In the genomic region with DNA sequence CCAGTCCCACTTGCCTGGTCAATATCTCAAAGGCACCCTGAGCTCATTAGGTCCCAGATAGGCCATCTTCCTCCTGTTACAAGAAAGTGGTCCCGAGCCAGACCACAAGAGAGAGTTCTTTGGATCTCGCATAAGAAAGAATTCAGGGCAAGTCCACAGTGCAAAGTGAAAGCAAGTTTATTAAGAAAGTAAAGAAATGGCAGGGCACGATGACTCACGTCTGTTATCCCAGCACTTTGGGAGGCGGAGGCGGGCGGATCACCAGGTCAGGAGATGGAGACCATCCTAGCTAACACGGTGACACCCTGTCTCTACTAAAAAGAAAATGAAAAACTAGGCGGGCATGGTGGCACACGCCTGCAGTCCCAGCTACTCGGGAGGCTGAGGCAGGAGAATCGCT, we compare ENCODE assay signal across 23 cellular contexts. TPM values are rescaled to one million over a fixed set of nuclear protein-coding genes. Genes with fewer than 3 reads are reported as not detected.
DNase-seq lines count a peak whose midpoint lies in the region; TF ChIP-seq lines count a peak whose summit lies in the region.
"Had no signal": no experiment of that assay in that cellular context is flagged by ENCODE, and none has a peak within 500 bp of the region (broad histone marks: within the 10 kb centered on the region; RNA-seq: fewer than 3 reads in every experiment).

No MANE protein-coding gene starts in this region.

- H3K4me1 Mint-ChIP-seq in MCF 10A (ENCODE audit: insufficient read depth, unreplicated experiment) (peaks cover 20% of the 10 kb centered on the region), mesothelial cell of epicardium (peaks cover 35% of the 10 kb centered on the region)
- H3K4me1 Mint-ChIP-seq: activated T-helper 17 cell treated with anti-CD3 and anti-CD28 coated beads, Interleukin-2, amount 50 U/mL, for 72 hours had no signal

- POLR2A ChIA-PET in MCF 10A (lab: Yijun Ruan, JAX) = interaction anchor here (0.9 kb wide), 1 partner anchor 45 kb away, joined by 3 read pairs; no protein-coding TSS in a partner anchor
- POLR2A ChIA-PET in HEK293T (lab: Yijun Ruan, JAX) = interaction anchor here (1.7 kb wide), 1 partner anchor 9 kb away, joined by 6 read pairs; no protein-coding TSS in a partner anchor

- TF ChIP-seq POLR2A in breast epithelium (IDR thresholded peaks at IDR 0.05) = no peak

- H3K4me3 Mint-ChIP-seq in MCF 10A (ENCODE audit: unreplicated experiment) (peak overlapping the region; percentile 39), mesothelial cell of epicardium (no peak overlapping the region)
- H3K4me3 Mint-ChIP-seq: activated CD8-positive, alpha-beta memory T cell treated with anti-CD3 and anti-CD28 coated beads, Interleukin-2, amount 10 ng/mL, durations not matched to agents 7 days and 5 days; activated naive CD8-positive, alpha-beta T cell treated with anti-CD3 and anti-CD28 coated beads, Interleukin-2, amount 10 ng/mL, durations not matched to agents 7 days and 5 days; activated T-helper 17 cell treated with anti-CD3 and anti-CD28 coated beads, Interleukin-2, amount 50 U/mL, for 72 hours; stimulated activated naive B cell treated with anti-CD40 and anti-IgM and Interleukin-4, amounts not matched to agents 10 μg/mL and 1 μg/mL and 100 μg/mL, for 72 hours had no signal

- H3K27me3 ChIP-seq in breast epithelium = no peaks in the 10 kb centered on the region
- H3K27me3 ChIP-seq in brain microvascular endothelial cell (replicated peaks) = no peaks in the 10 kb centered on the region
- H3K27me3 ChIP-seq: cardiac muscle cell, dorsolateral prefrontal cortex, gastrocnemius medialis, right atrium auricular region, tibial nerve had no signal

- H3K27ac Mint-ChIP-seq in MCF 10A (ENCODE audit: low read depth, unreplicated experiment) (peak overlapping the region; percentile 57), mesothelial cell of epicardium (peak overlapping the region; percentile 61)
- H3K27ac Mint-ChIP-seq: activated CD8-positive, alpha-beta memory T cell treated with anti-CD3 and anti-CD28 coated beads, Interleukin-2, amount 10 ng/mL, durations not matched to agents 7 days and 5 days; activated naive CD8-positive, alpha-beta T cell treated with anti-CD3 and anti-CD28 coated beads, Interleukin-2, amount 10 ng/mL, durations not matched to agents 7 days and 5 days; activated T-helper 17 cell treated with anti-CD3 and anti-CD28 coated beads, Interleukin-2, amount 50 U/mL, for 72 hours had no signal

- H3K36me3 Mint-ChIP-seq in MCF 10A (ENCODE audit: insufficient read depth, unreplicated experiment) = no peaks in the 10 kb centered on the region
- no peaks in the 10 kb centered on the region for H3K36me3 Mint-ChIP-seq in mesothelial cell of epicardium
- H3K36me3 Mint-ChIP-seq: activated CD8-positive, alpha-beta memory T cell treated with anti-CD3 and anti-CD28 coated beads, Interleukin-2, amount 10 ng/mL, durations not matched to agents 7 days and 5 days; activated naive CD8-positive, alpha-beta T cell treated with anti-CD3 and anti-CD28 coated beads, Interleukin-2, amount 10 ng/mL, durations not matched to agents 7 days and 5 days; stimulated activated naive B cell treated with anti-CD40 and anti-IgM and Interleukin-4, amounts not matched to agents 10 μg/mL and 1 μg/mL and 100 μg/mL, for 72 hours had no signal

- H3K36me3 ChIP-seq in breast epithelium (no peaks in the 10 kb centered on the region), brain microvascular endothelial cell (replicated peaks) (no peaks in the 10 kb centered on the region)
- H3K36me3 ChIP-seq: cardiac muscle cell, gastrocnemius medialis, left ventricle myocardium inferior, right atrium auricular region, tibial nerve had no signal

- intact Hi-C loops in MCF 10A (cut with micrococcal nuclease) (no loop called here), breast epithelium (cut with DNase I; ENCODE audit: low total_unique reads) (no loop called here)

- H3K27ac ChIP-seq in breast epithelium (no peak overlapping the region), brain microvascular endothelial cell (peak overlapping the region; percentile 97)
- H3K27ac ChIP-seq: cardiac muscle cell, dorsolateral prefrontal cortex, gastrocnemius medialis, left ventricle myocardium inferior, right atrium auricular region had no signal

- no peak for TF ChIP-seq CTCF in MCF 10A (IDR thresholded peaks at IDR 0.05; ENCODE audit: unreplicated experiment)
- no peak for TF ChIP-seq CTCF in breast epithelium (IDR thresholded peaks at IDR 0.05)
- no peak for TF ChIP-seq CTCF in brain microvascular endothelial cell (IDR thresholded peaks at IDR 0.05; ENCODE audit: low read depth, low read length, missing control alignments)
- TF ChIP-seq CTCF in mesothelial cell of epicardium (IDR thresholded peaks at IDR 0.05; ENCODE audit: unreplicated experiment) = no peak

- CTCF ChIA-PET in MCF 10A (lab: Yijun Ruan, JAX) (interaction anchor here (0.7 to 0.9 kb wide), 2 partner anchors 36 to 285 kb away, joined by 3 read pairs; no protein-coding TSS in a partner anchor), HEK293T (lab: Yijun Ruan, JAX) (interaction anchor here (1.2 kb wide), 1 partner anchor 12 kb away, joined by 4 read pairs; no protein-coding TSS in a partner anchor)

- H3K4me1 ChIP-seq in breast epithelium = peaks cover 0 to under 1% of the 10 kb centered on the region in 2 donors

- no peaks in the 10 kb centered on the region for H3K27me3 Mint-ChIP-seq in MCF 10A (ENCODE audit: insufficient read depth, unreplicated experiment)
- no peaks in the 10 kb centered on the region for H3K27me3 Mint-ChIP-seq in mesothelial cell of epicardium (ENCODE audit: low read depth)
- H3K27me3 Mint-ChIP-seq: activated T-helper 17 cell treated with anti-CD3 and anti-CD28 coated beads, Interleukin-2, amount 50 U/mL, for 72 hours had no signal

- no peak overlapping the region for H3K4me3 ChIP-seq in breast epithelium
- no peak overlapping the region for H3K4me3 ChIP-seq in brain microvascular endothelial cell (ENCODE audit: low read depth, low read length)
- H3K4me3 ChIP-seq: cardiac muscle cell, dorsolateral prefrontal cortex, gastrocnemius medialis, left ventricle myocardium inferior, right atrium auricular region, tibial nerve had no signal

- H3K9me3 Mint-ChIP-seq in MCF 10A (ENCODE audit: unreplicated experiment) (no peaks in the 10 kb centered on the region), mesothelial cell of epicardium (no peaks in the 10 kb centered on the region)
- H3K9me3 Mint-ChIP-seq: activated T-helper 17 cell treated with anti-CD3 and anti-CD28 coated beads, Interleukin-2, amount 50 U/mL, for 72 hours; stimulated activated naive B cell treated with anti-CD40 and anti-IgM and Interleukin-4, amounts not matched to agents 10 μg/mL and 1 μg/mL and 100 μg/mL, for 72 hours had no signal

- in situ Hi-C loops in brain microvascular endothelial cell (cut with HindIII; ENCODE audit: low pct_ligation_motif_present, low sequenced_read_pairs) = no loop called here

- BruUV-seq in MCF 10A (replicated peaks; lab: Mats Ljungman, UMichigan) = no TSS peak

- no peaks in the 10 kb centered on the region for H3K9me3 ChIP-seq in breast epithelium
- H3K9me3 ChIP-seq: gastrocnemius medialis, left ventricle myocardium inferior, right atrium auricular region, tibial nerve had no signal

- DNase-seq in MCF 10A (ENCODE audit: unreplicated experiment) (peak; percentile 51), breast epithelium (ENCODE audit: low spot score in 2 of 2) (no peak), brain microvascular endothelial cell (peak; percentile 80), mesothelial cell of epicardium (ENCODE audit: low spot score in 2 of 2, unreplicated experiment in 2 of 2) (no peak), HEK293T (ENCODE audit: extremely low spot score) (no peak), NCI-H2081 (lab: John Stamatoyannopoulos, UW) (no peak), NAMALWA (ENCODE audit: low spot score) (no peak)
- DNase-seq in stimulated activated CD4-positive, alpha-beta T cell treated with anti-CD3 and anti-CD28 coated beads, Interleukin-1b, Interleukin-23, amount 100 ng/mL, for 48 hours = no peak
- DNase-seq: activated CD4-positive, CD25-positive, alpha-beta regulatory T cell treated with anti-CD3 and anti-CD28 coated beads, Interleukin-2, amount 50 U/mL, for 72 hours; activated CD8-positive, alpha-beta memory T cell treated with anti-CD3 and anti-CD28 coated beads, Interleukin-2, amount 10 ng/mL, durations not matched to agents 7 days and 5 days; activated naive CD8-positive, alpha-beta T cell treated with anti-CD3 and anti-CD28 coated beads, Interleukin-2, amount 10 ng/mL, durations not matched to agents 7 days and 5 days; dorsolateral prefrontal cortex; gastrocnemius medialis; left ventricle myocardium inferior; NCI-H1930; NCI-H446; NK-92 treated with Interleukin-12 subunit alpha and Interleukin-12 subunit beta, amount 100 ng/mL, for 24 hours; nucleus accumbens; stimulated activated naive B cell treated with anti-CD40 and anti-IgM and Interleukin-4, amounts not matched to agents 10 μg/mL and 1 μg/mL and 100 μg/mL, for 72 hours had no signal

TF ChIP-seq in HEK293T, 16 proteins besides CTCF, POLR2A, EP300 and RAD21:
- no peak for TF ChIP-seq BHLHE40 (IDR thresholded peaks at IDR 0.05; ENCODE audit: borderline replicate concordance)
- no peak for TF ChIP-seq TARDBP (IDR thresholded peaks at IDR 0.05)
- no peak for TF ChIP-seq SP1 (IDR thresholded peaks at IDR 0.05)
- TF ChIP-seq FOXA1 (IDR thresholded peaks at IDR 0.05) = no peak
- TF ChIP-seq ELF4 (IDR thresholded peaks at IDR 0.05) = no peak
- no peak for TF ChIP-seq LEF1 (IDR thresholded peaks at IDR 0.05; ENCODE audit: borderline replicate concordance)
- no peak for TF ChIP-seq ZNF384 (IDR thresholded peaks at IDR 0.05)
- TF ChIP-seq NFRKB (IDR thresholded peaks at IDR 0.05) = no peak
- no peak for TF ChIP-seq L3MBTL2 (conservative IDR thresholded peaks at IDR 0.05)
- TF ChIP-seq, protein P1, sequence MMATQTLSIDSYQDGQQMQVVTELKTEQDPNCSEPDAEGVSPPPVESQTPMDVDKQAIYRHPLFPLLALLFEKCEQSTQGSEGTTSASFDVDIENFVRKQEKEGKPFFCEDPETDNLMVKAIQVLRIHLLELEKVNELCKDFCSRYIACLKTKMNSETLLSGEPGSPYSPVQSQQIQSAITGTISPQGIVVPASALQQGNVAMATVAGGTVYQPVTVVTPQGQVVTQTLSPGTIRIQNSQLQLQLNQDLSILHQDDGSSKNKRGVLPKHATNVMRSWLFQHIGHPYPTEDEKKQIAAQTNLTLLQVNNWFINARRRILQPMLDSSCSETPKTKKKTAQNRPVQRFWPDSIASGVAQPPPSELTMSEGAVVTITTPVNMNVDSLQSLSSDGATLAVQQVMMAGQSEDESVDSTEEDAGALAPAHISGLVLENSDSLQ (IDR thresholded peaks at IDR 0.05) = no peak
- no peak for TF ChIP-seq FOXM1 (IDR thresholded peaks at IDR 0.05; ENCODE audit: borderline replicate concordance)
- TF ChIP-seq HDGF (IDR thresholded peaks at IDR 0.05; ENCODE audit: borderline replicate concordance) = no peak
- TF ChIP-seq SUZ12 (IDR thresholded peaks at IDR 0.05) = no peak

RNA-seq across cellular contexts. Expression of gene SMAD7, which starts 10.8 kb away (rescaled TPM):
- 9.8 and 12.3 TPM in 2 replicates for total RNA-seq in MCF 10A (2022)
- 10 to 100 TPM; 17.4 to 21.2 (median 20.6) TPM for total RNA-seq in breast epithelium
- total RNA-seq in mesothelial cell of epicardium = 75.5 to 77.6 TPM (median 76.8 TPM) in 3 replicates

Comparison
In these comparisons a context has a peak if more than half of its experiments do, and no peak if none do; other contexts are left out.
1. DNase-seq: peak in MCF 10A (single experiment) and brain microvascular endothelial cell (single experiment); none in breast epithelium (0 of 2), mesothelial cell of epicardium (0 of 2), HEK293T (single experiment), NCI-H2081 (0 of 2), NAMALWA (single experiment) and stimulated activated CD4-positive, alpha-beta T cell treated with anti-CD3 and anti-CD28 coated beads, Interleukin-1b, Interleukin-23, amount 100 ng/mL, for 48 hours (single experiment).